Comparison of ENCODE assay signal across 1 cellular context in the genomic region with DNA sequence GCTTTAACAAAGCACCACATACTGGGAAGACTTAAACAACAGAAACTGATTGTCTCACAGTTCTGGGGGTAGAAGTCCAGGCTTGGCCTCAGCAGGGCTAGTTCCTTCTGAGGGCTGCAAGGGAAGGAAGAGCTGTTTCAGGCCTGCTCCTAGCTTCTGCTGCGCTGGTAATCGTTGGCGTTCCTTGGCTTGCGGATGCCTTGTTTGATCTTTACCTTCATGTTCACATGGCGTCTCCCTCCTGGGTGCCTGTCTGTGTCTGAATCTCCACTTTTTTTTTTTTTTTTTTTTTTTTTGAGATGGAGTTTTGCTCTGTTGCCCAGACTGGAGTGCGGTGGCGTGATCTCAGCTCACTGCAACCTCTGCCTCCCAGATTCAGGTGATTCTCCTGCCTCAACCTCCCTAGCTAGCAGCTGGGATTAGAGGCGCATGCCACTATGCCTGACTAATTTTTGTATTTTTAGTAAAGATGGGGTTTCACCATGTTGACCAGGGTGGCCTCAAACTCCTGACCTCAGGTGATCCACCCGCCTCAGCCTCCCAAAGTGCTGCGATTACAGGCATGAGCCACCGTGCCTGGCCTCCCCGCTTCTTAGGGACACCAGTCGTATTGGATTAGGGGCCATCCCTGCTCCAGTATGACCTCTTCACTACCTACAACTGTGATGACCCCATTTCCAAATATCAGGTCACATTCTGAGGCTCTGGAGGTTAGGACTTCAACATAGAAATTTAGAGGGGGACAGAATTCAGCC.
A peak's percentile ranks its signal among the peaks of the same experiment; 100 is the strongest.
TF ChIP-seq lines count a peak whose summit lies in the region.

No MANE protein-coding gene starts in this region.

TF ChIP-seq in HepG2, 621 proteins besides CTCF, POLR2A, EP300 and RAD21:
- TF ChIP-seq KLF13 (CRISPR knock-in tag; IDR thresholded peaks at IDR 0.05) (no peak), ZNF362 (CRISPR knock-in tag; IDR thresholded peaks at IDR 0.05; ENCODE audit: borderline replicate concordance) (0 out of 2 replicates have a peak, but pooled peaks have one; percentile 21)
- TF ChIP-seq, protein P1, sequence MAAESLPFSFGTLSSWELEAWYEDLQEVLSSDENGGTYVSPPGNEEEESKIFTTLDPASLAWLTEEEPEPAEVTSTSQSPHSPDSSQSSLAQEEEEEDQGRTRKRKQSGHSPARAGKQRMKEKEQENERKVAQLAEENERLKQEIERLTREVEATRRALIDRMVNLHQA (CRISPR knock-in tag; IDR thresholded peaks at IDR 0.05) = no peak
TF ChIP-seq in HepG2: peak in this region for 1.
